8 cellular contexts compared by ENCODE assay signal in genomic region chr2:121356058-121356640, GRCh38.
A peak's percentile ranks its signal among the peaks of the same experiment; 100 is the strongest.
DNase-seq lines count a peak whose midpoint lies in the region; ATAC-seq and TF ChIP-seq lines count a peak whose summit lies in the region.

No MANE protein-coding gene starts in this region.

- H3K36me3 Mint-ChIP-seq in activated CD8-positive, alpha-beta T cell treated with anti-CD3 and anti-CD28 coated beads for 36 hours (ENCODE audit: low read depth), result peaks cover 20% of the 10 kb centered on the region

- intact Hi-C loops in activated CD8-positive, alpha-beta T cell treated with anti-CD3 and anti-CD28 coated beads for 36 hours (cut with micrococcal nuclease), result no loop called here
- intact Hi-C loops in heart right ventricle (cut with DNase I) (loop anchor here in 8 of 10 donors (1.0 to 10.0 kb wide), 7 partner anchors 229 to 671 kb away; no protein-coding TSS in a partner anchor), sigmoid colon (cut with DNase I) (loop anchor here (5.0 kb wide), 1 partner anchor 259 kb away; no protein-coding TSS in a partner anchor)

- H3K4me3 ChIP-seq in HAP-1, result no peak overlapping the region
- no peak overlapping the region for H3K4me3 ChIP-seq in heart right ventricle
- H3K4me3 ChIP-seq in sigmoid colon, result no peak overlapping the region

- WGBS in heart right ventricle, 2 donors, result 45 to 46% methylated on average over 9 of the region's 9 CpGs
- whole genome bisulfite sequencing in sigmoid colon, 2 donors, result 20 to 44% methylated on average over 9 of the region's 9 CpGs

- no peak overlapping the region for H3K4me3 Mint-ChIP-seq in activated CD8-positive, alpha-beta T cell treated with anti-CD3 and anti-CD28 coated beads for 36 hours

- in situ Hi-C loops in HAP-1 (cut with MboI; ENCODE audit: low sequenced_read_pairs), result no loop called here

- POLR2A ChIA-PET in activated CD8-positive, alpha-beta T cell treated with anti-CD3 and anti-CD28 coated beads for 36 hours (lab: Charles Lee), result interaction anchor here (0.5 kb wide), 1 partner anchor 11 kb away, joined by 3 read pairs; no protein-coding TSS in a partner anchor

- peak; percentile 90 for DNase-seq in DMS53 (lab: John Stamatoyannopoulos, UW)
- DNase-seq in HAP-1 (ENCODE audit: low spot score in 2 of 2), result peak; percentile 60 to 71
- peak; percentile 63 for DNase-seq in NCI-H2107 treated with DMSO at 0.1 percent for 48 hours (lab: John Stamatoyannopoulos, UW; ENCODE audit: unreplicated experiment)
- peak; percentile 49 for DNase-seq in activated CD8-positive, alpha-beta T cell treated with anti-CD3 and anti-CD28 coated beads for 36 hours
- no peak for DNase-seq in heart right ventricle
- peak; percentile 55 for DNase-seq in sigmoid colon

- H3K4me1 ChIP-seq in HAP-1, result no peaks in the 10 kb centered on the region
- H3K4me1 ChIP-seq in heart right ventricle, result peaks cover 0 to 46% (median 15%) of the 10 kb centered on the region in 9 donors
- peaks cover 0 to 12% (median 10%) of the 10 kb centered on the region in 4 donors for H3K4me1 ChIP-seq in sigmoid colon

- no peak overlapping the region for H3K27ac Mint-ChIP-seq in activated CD8-positive, alpha-beta T cell treated with anti-CD3 and anti-CD28 coated beads for 36 hours

- no peaks in the 10 kb centered on the region for H3K27me3 Mint-ChIP-seq in activated CD8-positive, alpha-beta T cell treated with anti-CD3 and anti-CD28 coated beads for 36 hours

- ATAC-seq in activated CD8-positive, alpha-beta T cell treated with anti-CD3 and anti-CD28 coated beads for 36 hours, result peak; percentile 74
- ATAC-seq in heart right ventricle, result peak in 4 of 8 donors; percentile 29 to 43 (median 36)
- no peak for ATAC-seq in HG02571 (IDR thresholded peaks at IDR 0.05; ENCODE audit: unreplicated experiment)
- ATAC-seq in HG03521 (IDR thresholded peaks at IDR 0.05; ENCODE audit: unreplicated experiment), result no peak

- CTCF ChIA-PET in activated CD8-positive, alpha-beta T cell treated with anti-CD3 and anti-CD28 coated beads for 36 hours (lab: Charles Lee), result interaction anchor here (0.6 to 3.4 kb wide), 26 partner anchors 10 to 344 kb away, joined by 3 to 14 read pairs (median 4); no protein-coding TSS in a partner anchor

- no peaks in the 10 kb centered on the region for H3K4me1 Mint-ChIP-seq in activated CD8-positive, alpha-beta T cell treated with anti-CD3 and anti-CD28 coated beads for 36 hours (ENCODE audit: low read depth)

- H3K27ac ChIP-seq in heart right ventricle (no peak overlapping the region), sigmoid colon (no peak overlapping the region)

- peak; percentile 57 for TF ChIP-seq CTCF in activated CD8-positive, alpha-beta T cell treated with anti-CD3 and anti-CD28 coated beads for 36 hours (IDR thresholded peaks at IDR 0.05)
- TF ChIP-seq CTCF in heart right ventricle (IDR thresholded peaks at IDR 0.05) (peak; percentile 29 to 74 (median 66)), sigmoid colon (IDR thresholded peaks at IDR 0.05) (peak in 3 of 4 experiments; percentile 49 to 60 (median 53))

- no peak for TF ChIP-seq EP300 in sigmoid colon (IDR thresholded peaks at IDR 0.05)

- TF ChIP-seq POLR2A in sigmoid colon (IDR thresholded peaks at IDR 0.05), result no peak

- H3K27me3 ChIP-seq in HAP-1 (ENCODE audit: low read depth), result no peaks in the 10 kb centered on the region
- H3K27me3 ChIP-seq in heart right ventricle, result no peaks in the 10 kb centered on the region
- no peaks in the 10 kb centered on the region for H3K27me3 ChIP-seq in sigmoid colon

- H3K36me3 ChIP-seq in HAP-1 (replicated peaks) (peaks cover 35% of the 10 kb centered on the region), heart right ventricle (peaks cover 0 to 99% (median 32%) of the 10 kb centered on the region in 9 donors), sigmoid colon (peaks cover 0 to 70% (median 29%) of the 10 kb centered on the region in 4 donors)

- H3K9me3 Mint-ChIP-seq in activated CD8-positive, alpha-beta T cell treated with anti-CD3 and anti-CD28 coated beads for 36 hours, result no peaks in the 10 kb centered on the region

- no peaks in the 10 kb centered on the region for H3K9me3 ChIP-seq in HAP-1
- no peaks in the 10 kb centered on the region for H3K9me3 ChIP-seq in heart right ventricle
- no peaks in the 10 kb centered on the region for H3K9me3 ChIP-seq in sigmoid colon

Comparison
In these comparisons a context has a peak if more than half of its experiments do, and no peak if none do; other contexts are left out.
1. DNase-seq: peak in DMS53 (single experiment), HAP-1 (2 of 2), NCI-H2107 treated with DMSO at 0.1 percent for 48 hours (single experiment), activated CD8-positive, alpha-beta T cell treated with anti-CD3 and anti-CD28 coated beads for 36 hours (single experiment) and sigmoid colon (single experiment); none in heart right ventricle (0 of 2).
2. Peak in every context shown above with its lines, with median percentiles within 50 percentile points of each other: CTCF ChIP-seq.